ENCODE assay signal across 8 cellular contexts in genomic region chr1:53947172-53947835, GRCh38. TPM values are rescaled to one million over a fixed set of nuclear protein-coding genes. Genes with fewer than 3 reads are reported as not detected.
DNase-seq lines count a peak whose midpoint lies in the region; ATAC-seq and TF ChIP-seq lines count a peak whose summit lies in the region.

No MANE protein-coding gene starts in this region.

- H3K4me3 ChIP-seq in BLaER1 treated with 17β-estradiol and CSF1 and Interleukin-3, amounts not matched to agents 10 nM and 100 nM, result peak overlapping the region; percentile 57 to 98 (median 68)

- peaks cover 3 to 43% (median 15%) of the 10 kb centered on the region in 11 experiments; a peak in 20 of 22 replicates for H4K20me1 ChIP-seq in BLaER1 treated with 17β-estradiol and CSF1 and Interleukin-3, amounts not matched to agents 10 nM and 100 nM

- peaks cover 13 to 32% (median 20%) of the 10 kb centered on the region in 11 experiments for H3K36me3 ChIP-seq in BLaER1 treated with 17β-estradiol and CSF1 and Interleukin-3, amounts not matched to agents 10 nM and 100 nM

- peak overlapping the region; percentile 95 to 96 (median 95) for H3K4me3 Mint-ChIP-seq in nephron

- no peak for TF ChIP-seq CTCF in nephron (IDR thresholded peaks at IDR 0.05; ENCODE audit: unreplicated experiment in 3 of 3)

- peak overlapping the region in 9 of 11 experiments; percentile 13 to 81 (median 68); a peak in 7 of 22 replicates for H3K27ac ChIP-seq in BLaER1 treated with 17β-estradiol and CSF1 and Interleukin-3, amounts not matched to agents 10 nM and 100 nM
- H3K27ac ChIP-seq in cingulate gyrus (ENCODE audit: low read depth, low read length), result peak overlapping the region; percentile 32

- H3K9me3 Mint-ChIP-seq in nephron, result no peaks in the 10 kb centered on the region

- peaks cover 59% of the 10 kb centered on the region for H3K4me1 Mint-ChIP-seq in nephron

- DNase-seq in LHCN-M2 (ENCODE audit: low read depth), result peak; percentile 41
- no peak for DNase-seq in NCI-H345 treated with DMSO at 0.1 percent for 48 hours (lab: John Stamatoyannopoulos, UW; ENCODE audit: unreplicated experiment)
- no peak for DNase-seq in NCI-H345 (lab: John Stamatoyannopoulos, UW)

- ATAC-seq in HG03135 (IDR thresholded peaks at IDR 0.05; ENCODE audit: unreplicated experiment) (no peak), GM21576 (IDR thresholded peaks at IDR 0.05; ENCODE audit: unreplicated experiment) (no peak)

- H3K27ac Mint-ChIP-seq in nephron, result peak overlapping the region; percentile 84 to 91 (median 91)

- no peaks in the 10 kb centered on the region for H3K9me3 ChIP-seq in BLaER1 treated with 17β-estradiol and CSF1 and Interleukin-3, amounts not matched to agents 10 nM and 100 nM (replicated peaks in 1 of 11)

- peak overlapping the region; percentile 73 to 83 (median 81); a peak in 21 of 22 replicates for H3K9ac ChIP-seq in BLaER1 treated with 17β-estradiol and CSF1 and Interleukin-3, amounts not matched to agents 10 nM and 100 nM

- peak overlapping the region; percentile 72 to 95 (median 89) for H3K4me2 ChIP-seq in BLaER1 treated with 17β-estradiol and CSF1 and Interleukin-3, amounts not matched to agents 10 nM and 100 nM

- peaks cover 25% of the 10 kb centered on the region for H3K36me3 Mint-ChIP-seq in nephron (ENCODE audit: low read depth)

- H3K4me1 ChIP-seq in BLaER1 treated with 17β-estradiol and CSF1 and Interleukin-3, amounts not matched to agents 10 nM and 100 nM, result peaks cover 31 to 49% (median 38%) of the 10 kb centered on the region in 10 experiments

- peaks cover 3% of the 10 kb centered on the region for H3K27me3 Mint-ChIP-seq in nephron (ENCODE audit: low read depth)

- no peaks in the 10 kb centered on the region for H3K27me3 ChIP-seq in BLaER1 treated with 17β-estradiol and CSF1 and Interleukin-3, amounts not matched to agents 10 nM and 100 nM

RNA-seq across cellular contexts. Expression of gene LRRC42, which starts 1.2 kb away (rescaled TPM):
- 46.6 and 49.3 TPM in 2 replicates for total RNA-seq in LHCN-M2 (2014; rRNA removed)
- 56.5 TPM for polyA plus RNA-seq in LHCN-M2 (2012)

RNA-seq across cellular contexts. Expression of gene IFT25, which starts 1.8 kb away (rescaled TPM):
- total RNA-seq in LHCN-M2 (2014; rRNA removed), result 43.3 and 46.4 TPM in 2 replicates
- 52.4 TPM for polyA plus RNA-seq in LHCN-M2 (2012)

RNA-seq across cellular contexts. Expression of gene DIO1, which starts 53.3 kb away (rescaled TPM):
- total RNA-seq in LHCN-M2 (2014; rRNA removed), result not detected in 2 replicates
- 0.05 TPM for polyA plus RNA-seq in LHCN-M2 (2012)

RNA-seq across cellular contexts. Expression of gene YIPF1, which starts 57.7 kb away (rescaled TPM):
- 20.8 and 28.0 TPM in 2 replicates for total RNA-seq in LHCN-M2 (2014; rRNA removed)
- polyA plus RNA-seq in LHCN-M2 (2012), result 31.7 TPM
